ENCODE assay signal across 8 cellular contexts in the genomic region with DNA sequence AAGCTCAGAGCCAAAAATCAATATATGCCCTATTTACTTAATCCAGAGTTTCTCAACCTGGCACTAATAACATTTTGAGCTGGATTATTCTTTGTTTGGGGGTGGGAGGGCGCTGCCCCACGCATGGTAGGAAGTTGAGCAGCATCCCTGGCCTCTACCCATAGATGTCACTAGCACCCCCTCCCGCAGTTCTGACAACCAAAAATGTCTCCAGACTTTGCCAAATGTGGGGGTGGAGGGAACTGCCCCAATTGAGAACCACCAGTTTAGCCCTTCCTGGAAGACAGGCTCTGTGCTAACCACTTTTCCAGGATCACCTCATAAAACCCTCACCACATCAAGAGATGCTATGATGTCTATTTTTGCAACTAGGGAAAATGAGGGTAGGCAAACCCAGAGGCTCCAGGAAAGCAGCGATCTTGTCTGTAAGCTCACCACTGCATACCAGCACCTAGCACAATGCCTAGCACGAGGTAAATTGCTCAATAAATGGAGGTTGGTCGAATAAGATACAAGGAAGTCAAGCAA. TPM values are rescaled to one million over a fixed set of nuclear protein-coding genes. Genes with fewer than 3 reads are reported as not detected.
DNase-seq lines count a peak whose midpoint lies in the region; ATAC-seq, FAIRE-seq and TF ChIP-seq lines count a peak whose summit lies in the region.

No MANE protein-coding gene starts in this region.

- H3K36me3 Mint-ChIP-seq in astrocyte (ENCODE audit: low read depth, unreplicated experiment), result peaks cover 14% of the 10 kb centered on the region

- peak overlapping the region; percentile 97 for H3K4me3 Mint-ChIP-seq in astrocyte (ENCODE audit: unreplicated experiment)

- H3K36me3 ChIP-seq in astrocyte (ENCODE audit: insufficient read depth, low read length), result peaks cover 19% of the 10 kb centered on the region

- TF ChIP-seq CTCF in astrocyte (IDR thresholded peaks at IDR 0.05; ENCODE audit: insufficient read depth, low read depth, low read length), result peak; percentile 35

- ATAC-seq in left lobe of liver (peak; percentile 42), GM18520 (IDR thresholded peaks at IDR 0.05; ENCODE audit: unreplicated experiment) (no peak)

- H3K27ac Mint-ChIP-seq in astrocyte (ENCODE audit: unreplicated experiment), result peak overlapping the region; percentile 97

- TF ChIP-seq POLR2A in GM12891 (IDR thresholded peaks at IDR 0.05; ENCODE audit: low read depth, low read length), result 0 out of 2 replicates have a peak, but pooled peaks have one; percentile 17

- H3K27me3 Mint-ChIP-seq in astrocyte (ENCODE audit: low read depth, unreplicated experiment), result no peaks in the 10 kb centered on the region

- in situ Hi-C loops in ACHN (cut with HindIII; ENCODE audit: low pct_ligation_motif_present, low pct_unique_long_range_greater_than_20kb, low sequenced_read_pairs), result no loop called here

- H3K9me3 Mint-ChIP-seq in astrocyte (ENCODE audit: unreplicated experiment), result no peaks in the 10 kb centered on the region

- H3K9me3 ChIP-seq in astrocyte (ENCODE audit: insufficient read depth, low read depth, low read length), result no peaks in the 10 kb centered on the region

- no peaks in the 10 kb centered on the region for H3K27me3 ChIP-seq in astrocyte (ENCODE audit: insufficient read depth, low read length)

- H3K4me3 ChIP-seq in astrocyte (ENCODE audit: insufficient read depth, low read depth, low read length), result peak overlapping the region; percentile 87

- peak; percentile 34 for DNase-seq in ACHN
- no peak for DNase-seq in GM12891 (ENCODE audit: insufficient read length, low spot score)
- DNase-seq in astrocyte (ENCODE audit: low read depth), result peak; percentile 54
- peak; percentile 80 for DNase-seq in left lobe of liver (ENCODE audit: low spot score)
- DNase-seq in stimulated activated CD8-positive, alpha-beta memory T cell treated with anti-CD3 and anti-CD28 coated beads, Interleukin-7, amount 100 ng/mL, for 48 hours (ENCODE audit: extremely low read depth in 1 of 2, low read depth in 1 of 2), result peak; percentile 22 to 60
- DNase-seq in GOT3 (lab: John Stamatoyannopoulos, UW), result no peak

- FAIRE-seq in GM12891 (lab: Jason Lieb, UNC) (peak; percentile 83), astrocyte (lab: Jason Lieb, UNC) (no peak)

- H3K9ac ChIP-seq in astrocyte (ENCODE audit: low read length), result peak overlapping the region; percentile 96

- peak overlapping the region; percentile 94 for H3K27ac ChIP-seq in astrocyte (ENCODE audit: low read depth, low read length)

- peaks cover 62% of the 10 kb centered on the region for H3K79me2 ChIP-seq in astrocyte (ENCODE audit: insufficient read depth, low read length)

- peak overlapping the region; percentile 93 for H3K4me2 ChIP-seq in astrocyte (ENCODE audit: low read length)

- peaks cover 9% of the 10 kb centered on the region for H3K4me1 Mint-ChIP-seq in astrocyte (ENCODE audit: low read depth, unreplicated experiment)

- peaks cover 59% of the 10 kb centered on the region for H4K20me1 ChIP-seq in astrocyte (ENCODE audit: insufficient read depth, low read length)

- H3K4me1 ChIP-seq in astrocyte (ENCODE audit: insufficient read depth, low read length), result peaks cover 24% of the 10 kb centered on the region

- H2AFZ ChIP-seq in astrocyte (ENCODE audit: low read depth, low read length), result no peak overlapping the region

TF ChIP-seq in GM12891, 5 proteins besides CTCF, POLR2A, EP300 and RAD21:
- TF ChIP-seq TAF1 (IDR thresholded peaks at IDR 0.05; ENCODE audit: low read depth, low read length), result no peak
- TF ChIP-seq POLR2AphosphoS5 (IDR thresholded peaks at IDR 0.05; ENCODE audit: low read depth, low read length), result no peak
- TF ChIP-seq SPI1 (IDR thresholded peaks at IDR 0.05; ENCODE audit: low read depth, low read length), result 0 out of 2 replicates have a peak, but pooled peaks have one; percentile 18
- no peak for TF ChIP-seq POU2F2 (IDR thresholded peaks at IDR 0.05; ENCODE audit: low read depth, low read length)
- no peak for TF ChIP-seq PAX5 (IDR thresholded peaks at IDR 0.05; ENCODE audit: insufficient read depth, low read length, severe bottlenecking)

TF ChIP-seq in PFSK-1, 5 proteins besides CTCF, POLR2A, EP300 and RAD21:
- no peak for TF ChIP-seq FOXP2 (optimal IDR thresholded peaks at IDR 0.05; ENCODE audit: borderline replicate concordance, extremely low read depth, extremely low read length, insufficient read depth)
- no peak for TF ChIP-seq POLR2AphosphoS5 (IDR thresholded peaks at IDR 0.05; ENCODE audit: low read depth, low read length)
- TF ChIP-seq TAF1 (IDR thresholded peaks at IDR 0.05; ENCODE audit: borderline replicate concordance, insufficient read depth, low read length), result peak; percentile 51; the same call in 1 of the 2 replicates
- TF ChIP-seq, protein P1, sequence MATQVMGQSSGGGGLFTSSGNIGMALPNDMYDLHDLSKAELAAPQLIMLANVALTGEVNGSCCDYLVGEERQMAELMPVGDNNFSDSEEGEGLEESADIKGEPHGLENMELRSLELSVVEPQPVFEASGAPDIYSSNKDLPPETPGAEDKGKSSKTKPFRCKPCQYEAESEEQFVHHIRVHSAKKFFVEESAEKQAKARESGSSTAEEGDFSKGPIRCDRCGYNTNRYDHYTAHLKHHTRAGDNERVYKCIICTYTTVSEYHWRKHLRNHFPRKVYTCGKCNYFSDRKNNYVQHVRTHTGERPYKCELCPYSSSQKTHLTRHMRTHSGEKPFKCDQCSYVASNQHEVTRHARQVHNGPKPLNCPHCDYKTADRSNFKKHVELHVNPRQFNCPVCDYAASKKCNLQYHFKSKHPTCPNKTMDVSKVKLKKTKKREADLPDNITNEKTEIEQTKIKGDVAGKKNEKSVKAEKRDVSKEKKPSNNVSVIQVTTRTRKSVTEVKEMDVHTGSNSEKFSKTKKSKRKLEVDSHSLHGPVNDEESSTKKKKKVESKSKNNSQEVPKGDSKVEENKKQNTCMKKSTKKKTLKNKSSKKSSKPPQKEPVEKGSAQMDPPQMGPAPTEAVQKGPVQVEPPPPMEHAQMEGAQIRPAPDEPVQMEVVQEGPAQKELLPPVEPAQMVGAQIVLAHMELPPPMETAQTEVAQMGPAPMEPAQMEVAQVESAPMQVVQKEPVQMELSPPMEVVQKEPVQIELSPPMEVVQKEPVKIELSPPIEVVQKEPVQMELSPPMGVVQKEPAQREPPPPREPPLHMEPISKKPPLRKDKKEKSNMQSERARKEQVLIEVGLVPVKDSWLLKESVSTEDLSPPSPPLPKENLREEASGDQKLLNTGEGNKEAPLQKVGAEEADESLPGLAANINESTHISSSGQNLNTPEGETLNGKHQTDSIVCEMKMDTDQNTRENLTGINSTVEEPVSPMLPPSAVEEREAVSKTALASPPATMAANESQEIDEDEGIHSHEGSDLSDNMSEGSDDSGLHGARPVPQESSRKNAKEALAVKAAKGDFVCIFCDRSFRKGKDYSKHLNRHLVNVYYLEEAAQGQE (IDR thresholded peaks at IDR 0.05; ENCODE audit: insufficient read depth in 1 of 2, low read depth in 2 of 2, low read length in 2 of 2), result no peak
- no peak for TF ChIP-seq SIN3A (IDR thresholded peaks at IDR 0.05; ENCODE audit: borderline replicate concordance, insufficient read depth, low read length)

RNA-seq across cellular contexts. Expression of gene TRIR, which starts 1.1 kb away (rescaled TPM):
- polyA plus RNA-seq in GM12891 (2012; ENCODE audit: low read depth, missing spikeins), result 264 TPM
- polyA plus RNA-seq in PFSK-1 (2012; ENCODE audit: insufficient read length, low read depth), result 220 TPM
- 172 and 178 TPM in 2 replicates for total RNA-seq in astrocyte
- 91.0 TPM for total RNA-seq in left lobe of liver

RNA-seq across cellular contexts. Expression of gene GET3, which starts 3.9 kb away (rescaled TPM):
- polyA plus RNA-seq in GM12891 (2012; ENCODE audit: low read depth, missing spikeins), result 82.3 TPM
- 220 TPM for polyA plus RNA-seq in PFSK-1 (2012; ENCODE audit: insufficient read length, low read depth)
- total RNA-seq in astrocyte (63.0 and 66.8 TPM in 2 replicates), left lobe of liver (23.0 TPM)

RNA-seq across cellular contexts. Expression of gene TNPO2, which starts 9.7 kb away (rescaled TPM):
- 31.1 TPM for polyA plus RNA-seq in GM12891 (2012; ENCODE audit: low read depth, missing spikeins)
- polyA plus RNA-seq in PFSK-1 (2012; ENCODE audit: insufficient read length, low read depth), result 113 TPM
- total RNA-seq in astrocyte (69.8 and 76.3 TPM in 2 replicates), left lobe of liver (19.5 TPM)

RNA-seq across cellular contexts. Expression of gene BEST2, which starts 18.2 kb away (rescaled TPM):
- polyA plus RNA-seq in GM12891 (2012; ENCODE audit: low read depth, missing spikeins), result 0.30 TPM
- polyA plus RNA-seq in PFSK-1 (2012; ENCODE audit: insufficient read length, low read depth), result not detected
- not detected in 2 replicates for total RNA-seq in astrocyte
- total RNA-seq in left lobe of liver, result not detected

RNA-seq across cellular contexts. Expression of gene FBXW9, which starts 37.0 kb away (rescaled TPM):
- polyA plus RNA-seq in GM12891 (2012; ENCODE audit: low read depth, missing spikeins), result 5.6 TPM
- polyA plus RNA-seq in PFSK-1 (2012; ENCODE audit: insufficient read length, low read depth), result 17.6 TPM
- 9.9 and 11.6 TPM in 2 replicates for total RNA-seq in astrocyte
- total RNA-seq in left lobe of liver, result 3.3 TPM

Comparison
In these comparisons a context has a peak if more than half of its experiments do, and no peak if none do; other contexts are left out.
1. DNase-seq: peak in ACHN (single experiment), astrocyte (single experiment), left lobe of liver (single experiment) and stimulated activated CD8-positive, alpha-beta memory T cell treated with anti-CD3 and anti-CD28 coated beads, Interleukin-7, amount 100 ng/mL, for 48 hours (2 of 2); none in GM12891 (single experiment) and GOT3 (single experiment).